8 cellular contexts compared by ENCODE assay signal in genomic region chr12:48818831-48819590, GRCh38. TPM values are rescaled to one million over a fixed set of nuclear protein-coding genes. Genes with fewer than 3 reads are reported as not detected.
DNase-seq lines count a peak whose midpoint lies in the region; ATAC-seq and TF ChIP-seq lines count a peak whose summit lies in the region.

No MANE protein-coding gene starts in this region.

- TF ChIP-seq POLR2A in breast epithelium (IDR thresholded peaks at IDR 0.05): no peak

- no peaks in the 10 kb centered on the region for H3K9me2 ChIP-seq in OCI-LY1 (ENCODE audit: low read depth, low read length)

- ATAC-seq in GM21367 (IDR thresholded peaks at IDR 0.05; ENCODE audit: unreplicated experiment) (no peak), GM19452 (IDR thresholded peaks at IDR 0.05; ENCODE audit: unreplicated experiment) (no peak), GM18517 (IDR thresholded peaks at IDR 0.05; ENCODE audit: unreplicated experiment) (no peak)

- H3K36me3 ChIP-seq in OCI-LY1 (ENCODE audit: insufficient read depth, low read length) (no peaks in the 10 kb centered on the region), breast epithelium (no peaks in the 10 kb centered on the region), muscle layer of colon (ENCODE audit: insufficient read depth, low read length) (no peaks in the 10 kb centered on the region), urinary bladder (ENCODE audit: insufficient read depth) (no peaks in the 10 kb centered on the region)

- peaks cover 5% of the 10 kb centered on the region; the same call in 1 of the 2 replicates for H3F3A ChIP-seq in OCI-LY1 (ENCODE audit: insufficient read depth, low read length)

- peaks cover 14% of the 10 kb centered on the region for H3K4me1 ChIP-seq in OCI-LY1 (ENCODE audit: insufficient read depth, low read length, severe bottlenecking)
- H3K4me1 ChIP-seq in breast epithelium: peaks cover 4 to 8% of the 10 kb centered on the region in 2 donors
- peaks cover 25% of the 10 kb centered on the region for H3K4me1 ChIP-seq in muscle layer of colon (ENCODE audit: insufficient read depth, low read length)
- H3K4me1 ChIP-seq in urinary bladder (ENCODE audit: insufficient read depth): no peaks in the 10 kb centered on the region

- no peak for DNase-seq in breast epithelium (ENCODE audit: low spot score in 2 of 2)

- peak overlapping the region; percentile 54; the same call in 1 of the 2 replicates for H3K9ac ChIP-seq in OCI-LY1 (ENCODE audit: low read length)
- H3K9ac ChIP-seq in muscle layer of colon (ENCODE audit: low read length): peak overlapping the region; percentile 33

- H3K27ac ChIP-seq in OCI-LY1 (ENCODE audit: low read depth, low read length, poor library complexity, severe bottlenecking) (no peak overlapping the region), breast epithelium (peak overlapping the region; percentile 66 to 87), muscle layer of colon (ENCODE audit: low read depth, low read length) (no peak overlapping the region), urinary bladder (ENCODE audit: low read depth) (no peak overlapping the region)

- H3K4me3 ChIP-seq in GM08714 (ENCODE audit: low read length) (peak overlapping the region; percentile 69; the same call in 1 of the 2 replicates), OCI-LY1 (ENCODE audit: low read depth, low read length, poor library complexity, severe bottlenecking) (peak overlapping the region; percentile 62), breast epithelium (peak overlapping the region; percentile 54 to 87 (median 70)), muscle layer of colon (ENCODE audit: low read depth in 1 of 2, low read length in 2 of 2) (peak overlapping the region; percentile 60 to 67), urinary bladder (ENCODE audit: low read depth, low read length) (peak overlapping the region; percentile 71)

- TF ChIP-seq CTCF in OCI-LY1 (IDR thresholded peaks at IDR 0.05; ENCODE audit: low read length): peak; percentile 95
- no peak for TF ChIP-seq CTCF in breast epithelium (IDR thresholded peaks at IDR 0.05)

- peak overlapping the region; percentile 79 for H3K4me2 ChIP-seq in OCI-LY1 (ENCODE audit: low read length)

- intact Hi-C loops in breast epithelium (cut with DNase I; ENCODE audit: low total_unique reads): no loop called here

- 17% methylated on average over 37 of the region's 37 CpGs for WGBS in urinary bladder

- no peak overlapping the region for H2AFZ ChIP-seq in OCI-LY1 (ENCODE audit: low read length)

- no peaks in the 10 kb centered on the region for H3K79me2 ChIP-seq in OCI-LY1 (ENCODE audit: insufficient read depth, low read length)

- no peaks in the 10 kb centered on the region for H4K20me1 ChIP-seq in OCI-LY1 (ENCODE audit: insufficient read depth, low read length)

- H3K27me3 ChIP-seq in OCI-LY1 (ENCODE audit: insufficient read depth, low read length) (no peaks in the 10 kb centered on the region), breast epithelium (no peaks in the 10 kb centered on the region), muscle layer of colon (ENCODE audit: control insufficient read depth in 1 of 2, insufficient read depth in 2 of 2, low read length in 2 of 2) (no peaks in the 10 kb centered on the region)

- no peaks in the 10 kb centered on the region for H3K9me3 ChIP-seq in OCI-LY1 (ENCODE audit: low read length)
- H3K9me3 ChIP-seq in breast epithelium: no peaks in the 10 kb centered on the region
- no peaks in the 10 kb centered on the region for H3K9me3 ChIP-seq in muscle layer of colon (ENCODE audit: low read length)

RNA-seq across cellular contexts. Expression of gene CACNB3, which starts 0.7 kb away (rescaled TPM):
- total RNA-seq in breast epithelium (10 to 100 TPM in 2 of 3 donors, 1 to 10 TPM in 1; 4.0 to 17.0 (median 10.8) TPM), urinary bladder (15.1 TPM)
- 22.2 TPM for polyA plus RNA-seq in urinary bladder

RNA-seq across cellular contexts. Expression of gene ADCY6, which starts 30.1 kb away (rescaled TPM):
- total RNA-seq in breast epithelium: 10 to 100 TPM; 42.0 to 61.4 (median 46.7) TPM
- total RNA-seq in urinary bladder: 30.2 TPM
- 23.9 TPM for polyA plus RNA-seq in urinary bladder

RNA-seq across cellular contexts. Expression of gene DDX23, which starts 33.0 kb away (rescaled TPM):
- total RNA-seq in breast epithelium: 10 to 100 TPM; 65.4 to 89.9 (median 76.0) TPM
- 52.2 TPM for total RNA-seq in urinary bladder
- polyA plus RNA-seq in urinary bladder: 62.8 TPM

RNA-seq across cellular contexts. Expression of gene RND1, which starts 46.7 kb away (rescaled TPM):
- total RNA-seq in breast epithelium (1 to 10 TPM; 1.1 to 5.4 (median 3.3) TPM), urinary bladder (0.53 TPM)
- polyA plus RNA-seq in urinary bladder: 1.8 TPM

Comparison
In these comparisons a context has a peak if more than half of its experiments do, and no peak if none do; other contexts are left out.
1. H3K27ac ChIP-seq: peak in breast epithelium (2 of 2); none in OCI-LY1 (single experiment), muscle layer of colon (single experiment) and urinary bladder (single experiment).
2. Peak in every context shown above with its lines, with median percentiles within 50 percentile points of each other: H3K4me3 ChIP-seq.